Comparison of ENCODE assay signal across 8 cellular contexts in the genomic region with DNA sequence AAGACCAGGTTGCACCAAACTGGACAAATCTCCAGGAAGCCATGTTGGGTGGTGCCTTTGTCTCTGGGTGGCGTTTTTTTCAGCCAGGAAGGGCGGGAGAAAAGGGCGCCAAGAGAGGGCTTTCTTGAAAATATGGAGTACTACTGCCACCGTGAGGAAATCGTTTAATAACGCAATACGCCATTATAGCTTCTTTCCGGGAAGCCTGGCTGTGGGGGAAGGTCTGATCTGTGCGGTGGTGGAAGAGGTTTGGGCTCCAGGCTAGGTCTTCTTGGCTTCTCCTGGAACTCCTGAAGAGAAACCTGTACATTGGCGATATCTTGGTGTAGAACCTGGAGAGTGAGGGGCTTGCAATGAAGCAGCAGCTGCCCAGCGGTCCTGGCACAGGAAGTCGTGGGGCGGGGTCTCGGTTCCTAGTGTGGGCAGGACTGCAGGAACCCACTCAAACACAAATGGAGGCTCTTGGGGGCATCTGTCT.
DNase-seq lines count a peak whose midpoint lies in the region; ATAC-seq and TF ChIP-seq lines count a peak whose summit lies in the region.

No MANE protein-coding gene starts in this region.

- no peaks in the 10 kb centered on the region for H3K79me2 ChIP-seq in fibroblast of lung (ENCODE audit: control insufficient read depth, insufficient read depth, low read length)

- no peaks in the 10 kb centered on the region for H3K9me3 Mint-ChIP-seq in endothelial cell (ENCODE audit: unreplicated experiment)

- no peaks in the 10 kb centered on the region for H3K9me3 ChIP-seq in fibroblast of lung (ENCODE audit: control insufficient read depth, insufficient read depth, low read depth, low read length)
- no peaks in the 10 kb centered on the region for H3K9me3 ChIP-seq in thyroid gland

- H3K27me3 ChIP-seq in fibroblast of lung (ENCODE audit: control insufficient read depth, insufficient read depth, low read length): no peaks in the 10 kb centered on the region
- no peaks in the 10 kb centered on the region for H3K27me3 ChIP-seq in thyroid gland

- peak; percentile 40 for ATAC-seq in HG02943 (IDR thresholded peaks at IDR 0.05; ENCODE audit: low read depth, unreplicated experiment)
- ATAC-seq in GM19397 (IDR thresholded peaks at IDR 0.05; ENCODE audit: unreplicated experiment): no peak
- ATAC-seq in HG02938 (IDR thresholded peaks at IDR 0.05; ENCODE audit: unreplicated experiment): no peak

- H3K4me3 ChIP-seq in fibroblast of lung (replicated peaks in 1 of 4; ENCODE audit: control extremely low read depth in 1 of 4, insufficient read depth in 1 of 4, low read depth in 3 of 4, low read length in 4 of 4) (peak overlapping the region in 2 of 4 experiments; percentile 51 to 52), thyroid gland (replicated peaks in 1 of 3) (peak overlapping the region in 1 of 3 donors; percentile 45)

- H3K4me2 ChIP-seq in fibroblast of lung (ENCODE audit: extremely low read depth, insufficient read depth, low read length): peak overlapping the region; percentile 75

- no peaks in the 10 kb centered on the region for H3K4me1 ChIP-seq in fibroblast of lung (ENCODE audit: control insufficient read depth, extremely low read depth, insufficient read depth, low read length)
- H3K4me1 ChIP-seq in thyroid gland: no peaks in the 10 kb centered on the region

- H3K27me3 Mint-ChIP-seq in endothelial cell (ENCODE audit: unreplicated experiment): no peaks in the 10 kb centered on the region

- peak; percentile 74 for DNase-seq in GDM1 (lab: John Stamatoyannopoulos, UW)
- DNase-seq in OCI-M1 (lab: John Stamatoyannopoulos, UW): peak; percentile 4
- DNase-seq in fibroblast of lung (ENCODE audit: low read depth in 2 of 2): peak in 1 of 2 donors; percentile 67
- no peak for DNase-seq in thyroid gland
- no peak for DNase-seq in endothelial cell (ENCODE audit: low spot score)

- no peak overlapping the region for H3K4me3 Mint-ChIP-seq in endothelial cell (ENCODE audit: unreplicated experiment)

- intact Hi-C loops in thyroid gland (cut with DNase I): no loop called here

- peak overlapping the region; percentile 57 for H2AFZ ChIP-seq in fibroblast of lung (ENCODE audit: low read length)

- H3K36me3 Mint-ChIP-seq in endothelial cell (ENCODE audit: low read depth, unreplicated experiment): peaks cover 19% of the 10 kb centered on the region

- H3K36me3 ChIP-seq in fibroblast of lung (ENCODE audit: control insufficient read depth, insufficient read depth, low read length) (no peaks in the 10 kb centered on the region), thyroid gland (no peaks in the 10 kb centered on the region)

- WGBS in thyroid gland, 2 donors: 93 to 95% methylated on average over 11 of the region's 14 CpGs

- peak overlapping the region; percentile 69 for H3K27ac ChIP-seq in fibroblast of lung (ENCODE audit: insufficient read depth, low read length)
- peak overlapping the region in 2 of 3 donors; percentile 82 to 90 for H3K27ac ChIP-seq in thyroid gland

- H3K9ac ChIP-seq in fibroblast of lung (ENCODE audit: insufficient read depth, low read length): no peak overlapping the region

- no peaks in the 10 kb centered on the region for H4K20me1 ChIP-seq in fibroblast of lung (ENCODE audit: control insufficient read depth, extremely low read depth, insufficient read depth, low read length)

- TF ChIP-seq CTCF in fibroblast of lung (conservative IDR thresholded peaks at IDR 0.05 in 1 of 2, IDR thresholded peaks at IDR 0.05 in 1 of 2; ENCODE audit: low read depth in 1 of 2, low read length in 2 of 2) (no peak), thyroid gland (IDR thresholded peaks at IDR 0.05) (peak in 2 of 6 experiments; percentile 64 to 69), endothelial cell (IDR thresholded peaks at IDR 0.05; ENCODE audit: unreplicated experiment) (no peak)

- H3K27ac Mint-ChIP-seq in endothelial cell (ENCODE audit: unreplicated experiment): no peak overlapping the region

- no peaks in the 10 kb centered on the region for H3K4me1 Mint-ChIP-seq in endothelial cell (ENCODE audit: unreplicated experiment)

- no peak for TF ChIP-seq POLR2A in thyroid gland (IDR thresholded peaks at IDR 0.05)

Comparison
In these comparisons a context has a peak if more than half of its experiments do, and no peak if none do; other contexts are left out.
1. DNase-seq: peak in GDM1 (single experiment) and OCI-M1 (single experiment); none in thyroid gland (0 of 2) and endothelial cell (single experiment).